ENCODE assay signal across 21 cellular contexts in genomic region chr2:215363039-215363438, GRCh38. TPM values are rescaled to one million over a fixed set of nuclear protein-coding genes. Genes with fewer than 3 reads are reported as not detected.
DNase-seq lines count a peak whose midpoint lies in the region; ATAC-seq, FAIRE-seq and TF ChIP-seq lines count a peak whose summit lies in the region.
"Had no signal": no experiment of that assay in that cellular context is flagged by ENCODE, and none has a peak within 500 bp of the region (broad histone marks: within the 10 kb centered on the region; RNA-seq: fewer than 3 reads in every experiment).

No MANE protein-coding gene starts in this region.

- no peaks in the 10 kb centered on the region for H3K9me3 ChIP-seq in AG04450 (ENCODE audit: control insufficient read depth, insufficient read depth, low read length)
- no peaks in the 10 kb centered on the region for H3K9me3 ChIP-seq in adipocyte (ENCODE audit: control insufficient read depth, low read length)
- H3K9me3 ChIP-seq in fibroblast of lung (ENCODE audit: control insufficient read depth, insufficient read depth, low read depth, low read length) = no peaks in the 10 kb centered on the region
- no peaks in the 10 kb centered on the region for H3K9me3 ChIP-seq in mesenchymal stem cell (ENCODE audit: control insufficient read depth, low read length)
- H3K9me3 ChIP-seq in mucosa of descending colon = no peaks in the 10 kb centered on the region
- H3K9me3 ChIP-seq: BLaER1 treated with 17β-estradiol and CSF1 and Interleukin-3, amounts not matched to agents 10 nM and 100 nM; SK-N-SH had no signal

- H3K27ac ChIP-seq in AG04450 (ENCODE audit: low read depth, low read length) (peak overlapping the region; percentile 31), fibroblast of lung (ENCODE audit: insufficient read depth, low read length) (no peak overlapping the region), mesenchymal stem cell (ENCODE audit: low read length, poor library complexity, severe bottlenecking) (peak overlapping the region; percentile 10), substantia nigra (ENCODE audit: low read depth, low read length, poor library complexity, severe bottlenecking) (no peak overlapping the region)
- H3K27ac ChIP-seq: BLaER1 treated with 17β-estradiol and CSF1 and Interleukin-3, amounts not matched to agents 10 nM and 100 nM had no signal

- TF ChIP-seq POLR2A in GM12891 (IDR thresholded peaks at IDR 0.05; ENCODE audit: low read depth, low read length) = no peak

- no CpG with 5 or more reads among the region's 2 CpGs for WGBS in mesenchymal stem cell

- no peaks in the 10 kb centered on the region for H3K27me3 ChIP-seq in AG04450 (ENCODE audit: control insufficient read depth, insufficient read depth, low read length)
- no peaks in the 10 kb centered on the region for H3K27me3 ChIP-seq in adipocyte (replicated peaks; ENCODE audit: control insufficient read depth, insufficient read depth, low read length)
- H3K27me3 ChIP-seq in fibroblast of lung (ENCODE audit: control insufficient read depth, insufficient read depth, low read length) = no peaks in the 10 kb centered on the region
- H3K27me3 ChIP-seq in mesenchymal stem cell (ENCODE audit: control insufficient read depth in 1 of 2, insufficient read depth in 1 of 2, low read length in 2 of 2) = no peaks in the 10 kb centered on the region
- H3K27me3 ChIP-seq: BLaER1 treated with 17β-estradiol and CSF1 and Interleukin-3, amounts not matched to agents 10 nM and 100 nM had no signal

- H3K36me3 ChIP-seq in adipocyte (ENCODE audit: control insufficient read depth, insufficient read depth, low read length, severe bottlenecking) (peaks cover 97% of the 10 kb centered on the region), fibroblast of lung (ENCODE audit: control insufficient read depth, insufficient read depth, low read length) (peaks cover 35% of the 10 kb centered on the region), mesenchymal stem cell (ENCODE audit: control insufficient read depth in 1 of 2, insufficient read depth in 2 of 2, low read depth in 1 of 2, low read length in 2 of 2) (peaks cover 35 to 93% of the 10 kb centered on the region in 2 experiments), mucosa of descending colon (ENCODE audit: low read depth) (no peaks in the 10 kb centered on the region)

- H3K4ac ChIP-seq in mesenchymal stem cell (ENCODE audit: low read depth in 1 of 2, low read length in 2 of 2) = no peak overlapping the region

- H2AFZ ChIP-seq in fibroblast of lung (ENCODE audit: low read length) (no peak overlapping the region), mesenchymal stem cell (ENCODE audit: low read depth, low read length) (no peak overlapping the region)

- no peak overlapping the region for H3K9ac ChIP-seq in adipocyte (ENCODE audit: low read length)
- no peak overlapping the region for H3K9ac ChIP-seq in fibroblast of lung (ENCODE audit: insufficient read depth, low read length)
- peak overlapping the region; percentile 54 for H3K9ac ChIP-seq in mesenchymal stem cell (ENCODE audit: low read length)
- H3K9ac ChIP-seq: BLaER1 treated with 17β-estradiol and CSF1 and Interleukin-3, amounts not matched to agents 10 nM and 100 nM; SK-N-SH had no signal

- in situ Hi-C loops in G401 (cut with HindIII; ENCODE audit: low sequenced_read_pairs) = no loop called here

- H3K79me1 ChIP-seq in mesenchymal stem cell (replicated peaks; ENCODE audit: low read length, poor library complexity, severe bottlenecking) = no peaks in the 10 kb centered on the region

- no peak overlapping the region for H3K14ac ChIP-seq in mesenchymal stem cell (ENCODE audit: low read length in 2 of 2)

- H4K91ac ChIP-seq in mesenchymal stem cell (ENCODE audit: low read length) = no peak overlapping the region

- H2AK5ac ChIP-seq in mesenchymal stem cell (ENCODE audit: low read length, severe bottlenecking) = no peak overlapping the region

- H2BK15ac ChIP-seq in mesenchymal stem cell (ENCODE audit: low read depth, poor library complexity, severe bottlenecking) = no peak overlapping the region

- no peak overlapping the region for H4K8ac ChIP-seq in mesenchymal stem cell (ENCODE audit: low read length)

- no peak overlapping the region for H3K18ac ChIP-seq in mesenchymal stem cell (ENCODE audit: low read depth in 1 of 2, low read length in 2 of 2)

- POLR2A ChIA-PET in AG04450 (lab: Yijun Ruan, JAX) = no interaction called here

- H2BK5ac ChIP-seq in mesenchymal stem cell (ENCODE audit: low read depth, low read length, poor library complexity, severe bottlenecking) = no peak overlapping the region

- DNase-seq in AG04450 (ENCODE audit: low read depth, low spot score) (no peak), adipocyte (ENCODE audit: low read depth) (peak; percentile 2), fibroblast of lung (ENCODE audit: low read depth in 2 of 2) (peak; percentile 9 to 17), mesenchymal stem cell (no peak), mucosa of descending colon (no peak), G401 (ENCODE audit: low spot score) (no peak), GM12891 (ENCODE audit: insufficient read length, low spot score) (no peak), substantia nigra (lab: John Stamatoyannopoulos, UW) (no peak)
- DNase-seq: CD8-positive, alpha-beta T cell; GOT3; NCI-H1092 treated with DMSO at 0.1 percent for 48 hours; NCI-H2081; NCI-H510A treated with DMSO at 0.1 percent for 48 hours; NCI-H82; PC-3; RPMI8226; SHP77 treated with DMSO at 0.1 percent for 48 hours; SK-N-SH had no signal

- H2BK12ac ChIP-seq in mesenchymal stem cell (ENCODE audit: low read length in 2 of 2) = no peak overlapping the region

- intact Hi-C loops in mucosa of descending colon (cut with DNase I, micrococcal nuclease) = no loop called here

- TF ChIP-seq CTCF in AG04450 (IDR thresholded peaks at IDR 0.05; ENCODE audit: low read depth, low read length) (no peak), fibroblast of lung (conservative IDR thresholded peaks at IDR 0.05 in 1 of 2, IDR thresholded peaks at IDR 0.05 in 1 of 2; ENCODE audit: low read depth in 1 of 2, low read length in 2 of 2) (no peak), mucosa of descending colon (IDR thresholded peaks at IDR 0.05) (no peak)

- H3K23ac ChIP-seq in mesenchymal stem cell (ENCODE audit: low read length in 2 of 2) = no peak overlapping the region

- ATAC-seq in mucosa of descending colon = no peak
- ATAC-seq: CD8-positive, alpha-beta T cell; HCT116; PC-3 had no signal

- no peak overlapping the region for H2BK120ac ChIP-seq in mesenchymal stem cell (ENCODE audit: low read depth, low read length)

- CTCF ChIA-PET in AG04450 (lab: Charles Lee) = no interaction called here

- no peak for FAIRE-seq in GM12891 (lab: Jason Lieb, UNC)
- FAIRE-seq: A204.1 had no signal

- no peaks in the 10 kb centered on the region for H4K20me1 ChIP-seq in fibroblast of lung (ENCODE audit: control insufficient read depth, extremely low read depth, insufficient read depth, low read length)

- H3K4me1 ChIP-seq in adipocyte (ENCODE audit: control insufficient read depth, insufficient read depth, low read length) = peaks cover 5% of the 10 kb centered on the region
- H3K4me1 ChIP-seq in fibroblast of lung (ENCODE audit: control insufficient read depth, extremely low read depth, insufficient read depth, low read length) = no peaks in the 10 kb centered on the region
- H3K4me1 ChIP-seq in mesenchymal stem cell (ENCODE audit: control insufficient read depth, insufficient read depth, low read depth, low read length) = peaks cover 7% of the 10 kb centered on the region
- no peaks in the 10 kb centered on the region for H3K4me1 ChIP-seq in mucosa of descending colon (ENCODE audit: low read depth)

- H3K4me2 ChIP-seq in fibroblast of lung (ENCODE audit: extremely low read depth, insufficient read depth, low read length) = no peak overlapping the region
- no peak overlapping the region for H3K4me2 ChIP-seq in mesenchymal stem cell (ENCODE audit: low read length, poor library complexity, severe bottlenecking)
- H3K4me2 ChIP-seq: BLaER1 treated with 17β-estradiol and CSF1 and Interleukin-3, amounts not matched to agents 10 nM and 100 nM; SK-N-SH had no signal

- H3K79me2 ChIP-seq in fibroblast of lung (ENCODE audit: control insufficient read depth, insufficient read depth, low read length) = no peaks in the 10 kb centered on the region

- H3K4me3 ChIP-seq in AG04450 (ENCODE audit: low read depth, low read length) (no peak overlapping the region), adipocyte (ENCODE audit: low read length) (no peak overlapping the region), fibroblast of lung (replicated peaks in 1 of 4; ENCODE audit: control extremely low read depth in 1 of 4, insufficient read depth in 1 of 4, low read depth in 3 of 4, low read length in 4 of 4) (no peak overlapping the region), mesenchymal stem cell (ENCODE audit: insufficient read depth in 1 of 2, low read depth in 1 of 2, low read length in 2 of 2) (no peak overlapping the region), mucosa of descending colon (no peak overlapping the region)
- H3K4me3 ChIP-seq: BLaER1 treated with 17β-estradiol and CSF1 and Interleukin-3, amounts not matched to agents 10 nM and 100 nM had no signal

TF ChIP-seq in GM12891, 5 proteins besides CTCF, POLR2A, EP300 and RAD21:
- no peak for TF ChIP-seq SPI1 (IDR thresholded peaks at IDR 0.05; ENCODE audit: low read depth, low read length)

RNA-seq across cellular contexts. Expression of gene ATIC, which starts 51.2 kb away (rescaled TPM):
- 114 TPM in 2 replicates for polyA plus RNA-seq in AG04450 (2011; rRNA removed)
- polyA minus RNA-seq in AG04450 (2011; rRNA and poly(A)+ RNA removed) = 128 and 139 TPM in 2 replicates
- 35.4 and 40.3 TPM in 2 replicates for total RNA-seq in fibroblast of lung
- polyA plus RNA-seq in fibroblast of lung = 92.7 and 119 TPM in 2 replicates
- 131 and 194 TPM in 2 replicates for polyA plus RNA-seq in fibroblast of lung (2012)
- 62.0 and 116 TPM in 2 replicates for polyA minus RNA-seq in fibroblast of lung (ENCODE audit: low replicate concordance)
- polyA plus RNA-seq in mesenchymal stem cell (2013, experiment 1 of 2) = 182 TPM
- 193 TPM for polyA plus RNA-seq in mesenchymal stem cell (2013, experiment 2 of 2)
- total RNA-seq in mucosa of descending colon = 10 to 100 TPM; 73.8 to 91.2 (median 76.6) TPM
- 31.8 and 60.6 TPM in 2 replicates for total RNA-seq in G401 (2014; rRNA removed; shearing (Covaris generic))
- 276 TPM for polyA plus RNA-seq in GM12891 (2012; ENCODE audit: low read depth, missing spikeins)

Comparison
In these comparisons a context has a peak if more than half of its experiments do, and no peak if none do; other contexts are left out.
1. DNase-seq: peak in adipocyte (single experiment) and fibroblast of lung (2 of 2); none in AG04450 (single experiment), mesenchymal stem cell (single experiment), mucosa of descending colon (0 of 3), G401 (single experiment), GM12891 (single experiment) and substantia nigra (0 of 49).
2. H3K27ac ChIP-seq: peak in AG04450 (single experiment) and mesenchymal stem cell (single experiment); none in fibroblast of lung (single experiment) and substantia nigra (single experiment).